9 cellular contexts compared by ENCODE assay signal in the genomic region with DNA sequence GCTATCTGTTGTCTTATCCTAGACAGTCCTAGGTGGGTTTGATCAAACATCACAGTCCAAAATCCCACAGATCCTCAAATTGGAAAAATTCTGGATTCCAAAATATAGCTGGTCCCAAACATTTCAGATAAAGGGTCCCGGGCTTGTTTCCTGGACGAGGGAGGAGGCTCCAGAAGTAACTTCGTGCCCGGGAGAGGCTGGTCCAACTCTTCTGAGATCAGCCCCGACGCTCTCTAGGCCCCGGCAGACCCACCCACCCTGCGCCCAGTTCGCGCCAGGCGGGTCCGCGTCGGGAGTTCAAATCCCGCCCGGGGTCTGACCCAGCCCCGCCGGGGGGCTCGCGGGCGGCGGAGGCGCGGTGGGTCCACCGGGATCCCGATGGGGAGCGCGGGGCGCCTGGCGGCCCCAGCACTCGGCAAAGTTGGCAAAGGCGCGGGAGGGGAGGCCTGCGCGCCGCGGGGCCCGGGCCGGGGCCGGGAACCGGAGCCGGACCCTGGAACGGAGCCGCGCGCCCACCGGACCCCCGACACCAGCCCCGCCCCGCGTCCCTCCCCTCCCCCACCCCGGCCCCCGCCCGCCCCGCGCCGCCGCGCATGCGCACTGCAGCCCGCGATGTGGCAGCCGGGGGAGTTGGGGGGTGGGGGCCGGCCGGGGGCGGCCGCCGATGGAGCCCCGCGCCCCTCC. TPM values are rescaled to one million over a fixed set of nuclear protein-coding genes. Genes with fewer than 3 reads are reported as not detected.
A peak's percentile ranks its signal among the peaks of the same experiment; 100 is the strongest.
DNase-seq lines count a peak whose midpoint lies in the region; ATAC-seq and TF ChIP-seq lines count a peak whose summit lies in the region.
"Had no signal": no experiment of that assay in that cellular context is flagged by ENCODE, and none has a peak within 500 bp of the region (broad histone marks: within the 10 kb centered on the region; RNA-seq: fewer than 3 reads in every experiment).

No MANE protein-coding gene starts in this region.

- H3K9me3 ChIP-seq in BLaER1 (peaks cover 11% of the 10 kb centered on the region), esophagus (ENCODE audit: control insufficient read depth in 2 of 2, insufficient read depth in 1 of 2, low read depth in 1 of 2, low read length in 1 of 2) (no peaks in the 10 kb centered on the region), neural cell (ENCODE audit: low read length) (no peaks in the 10 kb centered on the region), uterus (no peaks in the 10 kb centered on the region)

- H3K27me3 ChIP-seq in BLaER1 (no peaks in the 10 kb centered on the region), esophagus (ENCODE audit: control insufficient read depth in 1 of 2, insufficient read depth in 2 of 2, low read length in 2 of 2) (no peaks in the 10 kb centered on the region), neural cell (ENCODE audit: insufficient read depth, low read depth, low read length) (no peaks in the 10 kb centered on the region), uterus (no peaks in the 10 kb centered on the region)

- TF ChIP-seq CTCF in neural cell (IDR thresholded peaks at IDR 0.05; ENCODE audit: poor library complexity, severe bottlenecking) (no peak), uterus (IDR thresholded peaks at IDR 0.05) (no peak)

- no peak for TF ChIP-seq EP300 in neural cell (conservative IDR thresholded peaks at IDR 0.05; ENCODE audit: poor library complexity, severe bottlenecking)

- peaks cover 44% of the 10 kb centered on the region for H3K79me2 ChIP-seq in neural cell (replicated peaks; ENCODE audit: insufficient read depth, low read length)

- H3K9me2 ChIP-seq in neural cell (ENCODE audit: insufficient read depth, low read length): no peaks in the 10 kb centered on the region

- TF ChIP-seq POLR2A in uterus (IDR thresholded peaks at IDR 0.05): no peak

- no peak overlapping the region for H2AFZ ChIP-seq in neural cell (ENCODE audit: low read depth, low read length)

- H3K4me3 ChIP-seq in BLaER1: peak overlapping the region; percentile 73
- H3K4me3 ChIP-seq in esophagus (ENCODE audit: low read depth in 1 of 2, low read length in 2 of 2): peak overlapping the region; percentile 70 to 90
- H3K4me3 ChIP-seq in neural cell (ENCODE audit: low read length): peak overlapping the region; percentile 76
- H3K4me3 ChIP-seq in uterus: peak overlapping the region; percentile 58 to 92

- H3K4me2 ChIP-seq in BLaER1 (peak overlapping the region; percentile 79), neural cell (ENCODE audit: low read length) (peak overlapping the region; percentile 64)

- H3K4me1 ChIP-seq in BLaER1 (peaks cover 38% of the 10 kb centered on the region), esophagus (ENCODE audit: control insufficient read depth in 2 of 2, insufficient read depth in 2 of 2, low read length in 1 of 2) (peaks cover 3 to 32% of the 10 kb centered on the region in 2 donors), uterus (peaks cover 0 to 14% of the 10 kb centered on the region in 2 donors)

- H3K27ac ChIP-seq in BLaER1 (peak overlapping the region; percentile 78), esophagus (ENCODE audit: low read depth in 2 of 2, low read length in 1 of 2) (peak overlapping the region; percentile 53 to 56), neural cell (ENCODE audit: low read length) (no peak overlapping the region), uterus (peak overlapping the region; percentile 81 to 87)

- H4K20me1 ChIP-seq in BLaER1 (peaks cover 38% of the 10 kb centered on the region), neural cell (ENCODE audit: insufficient read depth) (no peaks in the 10 kb centered on the region)

- H3F3A ChIP-seq in neural cell (ENCODE audit: insufficient read depth, low read length, poor library complexity, severe bottlenecking): no peaks in the 10 kb centered on the region

- H3K9ac ChIP-seq in BLaER1 (peak overlapping the region; percentile 79), neural cell (ENCODE audit: low read length) (peak overlapping the region; percentile 63)

- peak; percentile 17 for DNase-seq in GM19240 (ENCODE audit: insufficient read length, low spot score)
- peak; percentile 8 to 21 for DNase-seq in activated CD4-positive, alpha-beta T cell treated with anti-CD3 and anti-CD28 coated beads, Interleukin-2, amount 50 U/mL, for 4 hours
- peak in 1 of 2 donors; percentile 27 for DNase-seq in uterus
- no peak for DNase-seq in NCI-H1048 (lab: John Stamatoyannopoulos, UW)

- 1% methylated on average over 41 to 58 of the region's 70 CpGs for WGBS in esophagus, 2 donors

- TF ChIP-seq RAD21 in neural cell (conservative IDR thresholded peaks at IDR 0.05): no peak

- intact Hi-C loops in uterus (cut with DNase I; ENCODE audit: low total_unique reads): no loop called here

- peaks cover 16% of the 10 kb centered on the region for H3K36me3 ChIP-seq in BLaER1
- no peaks in the 10 kb centered on the region for H3K36me3 ChIP-seq in esophagus (ENCODE audit: control insufficient read depth in 2 of 2, insufficient read depth in 2 of 2, low read length in 1 of 2)
- H3K36me3 ChIP-seq in neural cell (ENCODE audit: insufficient read depth, low read length): no peaks in the 10 kb centered on the region
- H3K36me3 ChIP-seq in uterus: no peaks in the 10 kb centered on the region

- peak; percentile 39 for ATAC-seq in HG03439 (IDR thresholded peaks at IDR 0.05; ENCODE audit: unreplicated experiment)

TF ChIP-seq in neural cell, 6 proteins besides CTCF, POLR2A, EP300 and RAD21:
- TF ChIP-seq MXI1 (conservative IDR thresholded peaks at IDR 0.05; ENCODE audit: poor library complexity, severe bottlenecking) (no peak), SMC3 (conservative IDR thresholded peaks at IDR 0.05; ENCODE audit: poor library complexity) (no peak), TAF1 (IDR thresholded peaks at IDR 0.05; ENCODE audit: low read depth) (no peak), EZH2 (IDR thresholded peaks at IDR 0.05; ENCODE audit: borderline replicate concordance, insufficient read depth, low read length, poor library complexity, severe bottlenecking) (no peak), POLR2AphosphoS5 (IDR thresholded peaks at IDR 0.05) (no peak)
- TF ChIP-seq, protein P1, sequence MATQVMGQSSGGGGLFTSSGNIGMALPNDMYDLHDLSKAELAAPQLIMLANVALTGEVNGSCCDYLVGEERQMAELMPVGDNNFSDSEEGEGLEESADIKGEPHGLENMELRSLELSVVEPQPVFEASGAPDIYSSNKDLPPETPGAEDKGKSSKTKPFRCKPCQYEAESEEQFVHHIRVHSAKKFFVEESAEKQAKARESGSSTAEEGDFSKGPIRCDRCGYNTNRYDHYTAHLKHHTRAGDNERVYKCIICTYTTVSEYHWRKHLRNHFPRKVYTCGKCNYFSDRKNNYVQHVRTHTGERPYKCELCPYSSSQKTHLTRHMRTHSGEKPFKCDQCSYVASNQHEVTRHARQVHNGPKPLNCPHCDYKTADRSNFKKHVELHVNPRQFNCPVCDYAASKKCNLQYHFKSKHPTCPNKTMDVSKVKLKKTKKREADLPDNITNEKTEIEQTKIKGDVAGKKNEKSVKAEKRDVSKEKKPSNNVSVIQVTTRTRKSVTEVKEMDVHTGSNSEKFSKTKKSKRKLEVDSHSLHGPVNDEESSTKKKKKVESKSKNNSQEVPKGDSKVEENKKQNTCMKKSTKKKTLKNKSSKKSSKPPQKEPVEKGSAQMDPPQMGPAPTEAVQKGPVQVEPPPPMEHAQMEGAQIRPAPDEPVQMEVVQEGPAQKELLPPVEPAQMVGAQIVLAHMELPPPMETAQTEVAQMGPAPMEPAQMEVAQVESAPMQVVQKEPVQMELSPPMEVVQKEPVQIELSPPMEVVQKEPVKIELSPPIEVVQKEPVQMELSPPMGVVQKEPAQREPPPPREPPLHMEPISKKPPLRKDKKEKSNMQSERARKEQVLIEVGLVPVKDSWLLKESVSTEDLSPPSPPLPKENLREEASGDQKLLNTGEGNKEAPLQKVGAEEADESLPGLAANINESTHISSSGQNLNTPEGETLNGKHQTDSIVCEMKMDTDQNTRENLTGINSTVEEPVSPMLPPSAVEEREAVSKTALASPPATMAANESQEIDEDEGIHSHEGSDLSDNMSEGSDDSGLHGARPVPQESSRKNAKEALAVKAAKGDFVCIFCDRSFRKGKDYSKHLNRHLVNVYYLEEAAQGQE (IDR thresholded peaks at IDR 0.05; ENCODE audit: borderline replicate concordance): no peak
TF ChIP-seq in neural cell: peak in this region for 0.

RNA-seq across cellular contexts. Expression of a gene that starts 0.5 kb away (rescaled TPM):
- polyA plus RNA-seq in esophagus (10 to 100 TPM; 13.0 to 13.9 TPM), neural cell (13.9 and 16.0 TPM in 2 replicates)
- polyA minus RNA-seq in neural cell: 11.0 and 11.2 TPM in 2 replicates
- total RNA-seq in uterus: 10 to 100 TPM in 2 of 4 donors, 1 to 10 TPM in 2; 2.6 to 54.8 (median 12.7) TPM

RNA-seq across cellular contexts. Expression of a gene that starts 52.9 kb away (rescaled TPM):
- polyA plus RNA-seq in esophagus (10 to 100 TPM in 1 of 2 donors, 1 to 10 TPM in 1; 9.8 to 18.5 TPM), neural cell (2.1 and 2.8 TPM in 2 replicates)
- polyA minus RNA-seq in neural cell: 0.73 TPM in 1 of 2 replicates, not detected in the other
- 10 to 100 TPM in 3 of 4 donors, 1 to 10 TPM in 1; 4.9 to 55.3 (median 15.3) TPM for total RNA-seq in uterus
- total RNA-seq: LHCN-M2 had no signal
